Comparison of ENCODE assay signal across 20 cellular contexts in the genomic region with DNA sequence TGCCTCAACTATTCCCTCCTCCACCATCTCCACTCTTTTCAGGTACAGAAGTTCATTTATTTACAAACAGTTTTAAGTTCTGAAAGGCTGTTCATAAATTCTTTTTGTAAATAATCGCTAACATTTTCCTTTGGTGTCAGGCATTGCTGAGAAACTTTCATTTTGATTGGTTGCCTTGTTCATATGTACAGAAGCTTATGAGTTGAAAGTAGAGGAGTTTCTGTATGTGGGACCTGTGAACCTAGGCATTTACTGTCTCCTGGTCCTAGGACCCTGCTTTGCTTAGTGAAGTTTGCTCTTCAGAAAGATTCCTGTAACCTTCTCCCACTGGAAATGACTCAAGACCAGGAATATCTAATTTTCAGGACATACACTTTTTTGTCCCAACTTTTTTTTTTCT.
"Had no signal": no experiment of that assay in that cellular context is flagged by ENCODE, and none has a peak within 500 bp of the region (broad histone marks: within the 10 kb centered on the region; RNA-seq: fewer than 3 reads in every experiment).

No MANE protein-coding gene starts in this region.

- ATAC-seq: left colon, lower lobe of right lung, SK-N-SH treated with all-trans-retinoic acid at 6 μM for 48 hours had no signal

- DNase-seq: activated CD4-positive, alpha-beta T cell treated with anti-CD3 and anti-CD28 coated beads, Interleukin-2, amount 10 ng/mL, durations not matched to agents 7 days and 5 days; activated CD4-positive, CD25-positive, alpha-beta regulatory T cell; activated CD8-positive, alpha-beta memory T cell treated with anti-CD3 and anti-CD28 coated beads for 24 hours; activated effector memory CD4-positive, alpha-beta T cell treated with Interleukin-2 at 50 U/mL for 16 hours; activated naive CD4-positive, alpha-beta T cell treated with anti-CD3 and anti-CD28 coated beads, Interleukin-2, amount 50 U/mL, for 16 hours; amniotic stem cell; endodermal cell; foreskin fibroblast; glutamatergic neuron; hippocampal formation; left colon; lower lobe of right lung; stimulated activated CD4-positive, alpha-beta T cell treated with anti-CD3 and anti-CD28 coated beads, Interleukin-12 subunit alpha, Interleukin-12 subunit beta, amount 100 ng/mL, for 4 hours; stimulated activated CD4-positive, alpha-beta T cell treated with anti-CD3 and anti-CD28 coated beads, Interleukin-1b, Interleukin-23, amount 100 ng/mL, for 48 hours; stimulated activated CD8-positive, alpha-beta memory T cell treated with anti-CD3 and anti-CD28 coated beads, Interleukin-4, amount 100 ng/mL, for 48 hours; T-helper 1 cell; T1000; transverse colon had no signal

- H3K27ac Mint-ChIP-seq: activated CD4-positive, alpha-beta T cell treated with anti-CD3 and anti-CD28 coated beads, Interleukin-2, amount 10 ng/mL, durations not matched to agents 7 days and 5 days; endodermal cell had no signal

- H3K27me3 Mint-ChIP-seq: activated CD4-positive, alpha-beta T cell treated with anti-CD3 and anti-CD28 coated beads, Interleukin-2, amount 10 ng/mL, durations not matched to agents 7 days and 5 days; stimulated activated naive CD8-positive, alpha-beta T cell treated with anti-CD3 and anti-CD28 coated beads, Interleukin-15, Interleukin-2, amounts not matched to agents 100 ng/mL and 50 ng/mL, for 24 hours had no signal

- H3K4me3 Mint-ChIP-seq: activated CD4-positive, alpha-beta T cell treated with anti-CD3 and anti-CD28 coated beads, Interleukin-2, amount 10 ng/mL, durations not matched to agents 7 days and 5 days; endodermal cell; stimulated activated naive CD8-positive, alpha-beta T cell treated with anti-CD3 and anti-CD28 coated beads, Interleukin-15, Interleukin-2, amounts not matched to agents 100 ng/mL and 50 ng/mL, for 24 hours had no signal

- H3K9me3 Mint-ChIP-seq: activated CD4-positive, alpha-beta T cell treated with anti-CD3 and anti-CD28 coated beads, Interleukin-2, amount 10 ng/mL, durations not matched to agents 7 days and 5 days; endodermal cell; stimulated activated naive CD8-positive, alpha-beta T cell treated with anti-CD3 and anti-CD28 coated beads, Interleukin-15, Interleukin-2, amounts not matched to agents 100 ng/mL and 50 ng/mL, for 24 hours had no signal
